14 cellular contexts compared by ENCODE assay signal in the genomic region with DNA sequence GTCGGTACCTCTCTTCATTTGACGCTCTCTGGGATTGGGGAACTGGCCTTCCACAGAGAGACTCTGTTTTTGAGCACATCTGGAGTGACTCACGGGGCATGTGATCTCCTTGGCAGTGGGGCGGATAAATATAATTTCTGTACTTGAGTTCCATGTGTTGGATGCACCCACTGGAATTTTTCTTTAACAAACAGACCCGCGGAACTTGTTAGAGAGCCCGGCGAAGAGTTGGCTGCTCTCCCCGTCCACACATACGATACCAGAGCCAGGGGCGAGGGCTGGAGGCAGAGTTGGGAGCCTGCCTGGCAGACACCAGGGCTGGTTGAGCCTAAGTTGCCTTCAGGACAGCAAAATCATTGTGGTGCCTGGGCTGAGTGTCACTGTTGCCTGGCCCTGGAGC. TPM values are rescaled to one million over a fixed set of nuclear protein-coding genes. Genes with fewer than 3 reads are reported as not detected.
DNase-seq lines count a peak whose midpoint lies in the region; ATAC-seq and TF ChIP-seq lines count a peak whose summit lies in the region.
"Had no signal": no experiment of that assay in that cellular context is flagged by ENCODE, and none has a peak within 500 bp of the region (broad histone marks: within the 10 kb centered on the region; RNA-seq: fewer than 3 reads in every experiment).

Gene FAM180A, minus strand, starts transcription at position 44 of the 400 bp plus-strand sequence. CDS start 233 bp downstream, outside the sequence.

- no peaks in the 10 kb centered on the region for H3K9me3 Mint-ChIP-seq in stimulated activated naive CD8-positive, alpha-beta T cell treated with anti-CD3 and anti-CD28 coated beads, Interleukin-15, amount 100 ng/mL, for 72 hours
- H3K9me3 Mint-ChIP-seq: activated T-cell treated with anti-CD3 and anti-CD28 coated beads, Interleukin-2, amount 50 U/mL, for 24 hours; stimulated activated naive B cell treated with anti-CD40 and anti-IgM and Interleukin-4, amounts not matched to agents 10 μg/mL and 1 μg/mL and 100 μg/mL, for 72 hours had no signal

- TF ChIP-seq CTCF in cardiac fibroblast (IDR thresholded peaks at IDR 0.05; ENCODE audit: low read depth, low read length) (no peak), stomach (IDR thresholded peaks at IDR 0.05) (no peak)

- H3K9me3 ChIP-seq in stomach, result no peaks in the 10 kb centered on the region
- H3K9me3 ChIP-seq: Caco-2, spleen had no signal

- H3K36me3 ChIP-seq in stomach, result no peaks in the 10 kb centered on the region
- H3K36me3 ChIP-seq: spleen had no signal

- H3K4me1 Mint-ChIP-seq in stimulated activated naive CD8-positive, alpha-beta T cell treated with anti-CD3 and anti-CD28 coated beads, Interleukin-15, amount 100 ng/mL, for 72 hours, result no peaks in the 10 kb centered on the region
- H3K4me1 Mint-ChIP-seq: stimulated activated naive B cell treated with anti-CD40 and anti-IgM and Interleukin-4, amounts not matched to agents 10 μg/mL and 1 μg/mL and 100 μg/mL, for 72 hours had no signal

- no peak within 1 kb of the TSS for H3K4me3 Mint-ChIP-seq in stimulated activated naive CD8-positive, alpha-beta T cell treated with anti-CD3 and anti-CD28 coated beads, Interleukin-15, amount 100 ng/mL, for 72 hours
- H3K4me3 Mint-ChIP-seq: activated T-cell treated with anti-CD3 and anti-CD28 coated beads, Interleukin-2, amount 50 U/mL, for 24 hours; stimulated activated naive B cell treated with anti-CD40 and anti-IgM and Interleukin-4, amounts not matched to agents 10 μg/mL and 1 μg/mL and 100 μg/mL, for 72 hours had no signal

- no peak for ATAC-seq in HG03175 (IDR thresholded peaks at IDR 0.05; ENCODE audit: unreplicated experiment)
- ATAC-seq in stimulated activated naive CD8-positive, alpha-beta T cell treated with anti-CD3 and anti-CD28 coated beads, Interleukin-15, amount 100 ng/mL, for 72 hours, result no peak
- ATAC-seq: stimulated activated naive B cell treated with anti-CD40 and anti-IgM and Interleukin-4, amounts not matched to agents 10 μg/mL and 1 μg/mL and 100 μg/mL, for 72 hours had no signal

- intact Hi-C loops in stomach (cut with DNase I; ENCODE audit: low total_unique reads) (no loop called here), head of caudate nucleus (cut with DNase I) (no loop called here)

- TF ChIP-seq EP300 in stomach (IDR thresholded peaks at IDR 0.05), result no peak

- H3K4me3 ChIP-seq in cardiac fibroblast (replicated peaks in 1 of 2; ENCODE audit: low read depth in 2 of 2, low read length in 2 of 2), result peak within 1 kb of the TSS; percentile 11 to 31
- H3K4me3 ChIP-seq in stomach, result peak within 1 kb of the TSS in 3 of 4 donors; percentile 5 to 33 (median 5)
- H3K4me3 ChIP-seq: spleen had no signal

- peaks cover 29% of the 10 kb centered on the region for H3K27me3 Mint-ChIP-seq in stimulated activated naive CD8-positive, alpha-beta T cell treated with anti-CD3 and anti-CD28 coated beads, Interleukin-15, amount 100 ng/mL, for 72 hours

- H3K27me3 ChIP-seq in stomach, result no peaks in the 10 kb centered on the region

- DNase-seq in ELR (ENCODE audit: low read depth), result peak; percentile 15
- peak; percentile 80 to 92 for DNase-seq in cardiac fibroblast (ENCODE audit: low read depth in 2 of 2)
- peak; percentile 63 for DNase-seq in hepatic stellate cell (ENCODE audit: low spot score)
- DNase-seq in stomach, result no peak
- no peak for DNase-seq in stimulated activated naive CD8-positive, alpha-beta T cell treated with anti-CD3 and anti-CD28 coated beads, Interleukin-15, amount 100 ng/mL, for 72 hours
- DNase-seq in head of caudate nucleus, result no peak
- DNase-seq in pons (ENCODE audit: low spot score), result no peak
- DNase-seq: activated T-cell treated with anti-CD3 and anti-CD28 coated beads, Interleukin-2, amount 50 U/mL, for 24 hours; Caco-2; effector memory CD4-positive, alpha-beta T cell; spleen; stimulated activated naive B cell treated with anti-CD40 and anti-IgM and Interleukin-4, amounts not matched to agents 10 μg/mL and 1 μg/mL and 100 μg/mL, for 72 hours; T1000 had no signal

- 54 to 79% (median 74%) methylated on average over 11 of the region's 11 CpGs for WGBS in stomach, 5 donors

- peak within 1 kb of the TSS in 3 of 5 donors; percentile 57 to 81 (median 58) for H3K27ac ChIP-seq in stomach

- H3K4me1 ChIP-seq in stomach, result peaks cover 0 to 11% (median 5%) of the 10 kb centered on the region in 4 donors
- H3K4me1 ChIP-seq: spleen had no signal

- no peak for TF ChIP-seq POLR2A in stomach (IDR thresholded peaks at IDR 0.05)

- H3K27ac Mint-ChIP-seq in stimulated activated naive CD8-positive, alpha-beta T cell treated with anti-CD3 and anti-CD28 coated beads, Interleukin-15, amount 100 ng/mL, for 72 hours, result no peak within 1 kb of the TSS
- H3K27ac Mint-ChIP-seq: activated T-cell treated with anti-CD3 and anti-CD28 coated beads, Interleukin-2, amount 50 U/mL, for 24 hours; stimulated activated naive B cell treated with anti-CD40 and anti-IgM and Interleukin-4, amounts not matched to agents 10 μg/mL and 1 μg/mL and 100 μg/mL, for 72 hours had no signal

RNA-seq across cellular contexts. Expression of gene FAM180A, which starts in this region (rescaled TPM):
- total RNA-seq in stomach, result 1 to 10 TPM in 1 of 5 donors, not detected in 4; 5.8 TPM
- polyA plus RNA-seq in stomach, result 1 to 10 TPM in 1 of 3 donors, under 1 TPM in 2; 0.08 to 2.1 (median 0.75) TPM
- total RNA-seq: Caco-2 had no signal

Comparison
In these comparisons a context has a peak if more than half of its experiments do, and no peak if none do; other contexts are left out.
1. DNase-seq: peak in ELR (single experiment), cardiac fibroblast (2 of 2) and hepatic stellate cell (single experiment); none in stomach (single experiment), stimulated activated naive CD8-positive, alpha-beta T cell treated with anti-CD3 and anti-CD28 coated beads, Interleukin-15, amount 100 ng/mL, for 72 hours (0 of 2), head of caudate nucleus (0 of 42) and pons (single experiment).